In genomic region chr2:43086451-43087221, GRCh38 we compare ENCODE assay signal across 10 cellular contexts.
DNase-seq lines count a peak whose midpoint lies in the region; ATAC-seq and TF ChIP-seq lines count a peak whose summit lies in the region.
"Had no signal": no experiment of that assay in that cellular context is flagged by ENCODE, and none has a peak within 500 bp of the region (broad histone marks: within the 10 kb centered on the region; RNA-seq: fewer than 3 reads in every experiment).

No MANE protein-coding gene starts in this region.

- intact Hi-C loops in PC-3 (cut with micrococcal nuclease) = no loop called here

- H3K27ac ChIP-seq in PC-3 (ENCODE audit: low read length) = peak overlapping the region; percentile 82
- H3K27ac ChIP-seq in esophagus (ENCODE audit: low read depth in 2 of 2, low read length in 1 of 2) = peak overlapping the region; percentile 84 to 96
- H3K27ac ChIP-seq: KMS-11 had no signal

- H3K27ac Mint-ChIP-seq in stimulated activated naive B cell treated with anti-CD40 and anti-IgM and Interleukin-4, amounts not matched to agents 10 μg/mL and 1 μg/mL and 100 μg/mL, for 72 hours = no peak overlapping the region
- H3K27ac Mint-ChIP-seq: activated naive CD8-positive, alpha-beta T cell treated with anti-CD3 and anti-CD28 coated beads for 36 hours had no signal

- H3K9me2 ChIP-seq in PC-3 (replicated peaks; ENCODE audit: low read length) = no peaks in the 10 kb centered on the region

- H3K79me2 ChIP-seq in PC-3 (ENCODE audit: low read length) = no peaks in the 10 kb centered on the region

- POLR2A ChIA-PET in PC-3 (lab: Charles Lee; ENCODE audit: unreplicated experiment) = interaction anchor here (0.6 kb wide), 1 partner anchor 261 kb away, joined by 3 read pairs; no protein-coding TSS in a partner anchor

- no peak for TF ChIP-seq CTCF in PC-3 (conservative IDR thresholded peaks at IDR 0.05; ENCODE audit: low read depth, low read length)
- TF ChIP-seq CTCF in BE2C (IDR thresholded peaks at IDR 0.05; ENCODE audit: low read depth, low read length) = no peak

- ATAC-seq in PC-3 = peak; percentile 88
- no peak for ATAC-seq in GM21717 (IDR thresholded peaks at IDR 0.05; ENCODE audit: unreplicated experiment)
- no peak for ATAC-seq in stimulated activated naive B cell treated with anti-CD40 and anti-IgM and Interleukin-4, amounts not matched to agents 10 μg/mL and 1 μg/mL and 100 μg/mL, for 72 hours (replicated peaks)

- no peaks in the 10 kb centered on the region for H3K36me3 ChIP-seq in PC-3 (ENCODE audit: low read depth, low read length)
- no peaks in the 10 kb centered on the region for H3K36me3 ChIP-seq in esophagus (ENCODE audit: control insufficient read depth in 2 of 2, insufficient read depth in 2 of 2, low read length in 1 of 2)
- no peaks in the 10 kb centered on the region for H3K36me3 ChIP-seq in mucosa of stomach (ENCODE audit: control insufficient read depth, insufficient read depth, low read length)
- H3K36me3 ChIP-seq in BE2C = no peaks in the 10 kb centered on the region

- peak overlapping the region; percentile 7; the same call in 1 of the 2 replicates for H2AFZ ChIP-seq in PC-3 (ENCODE audit: low read length)

- DNase-seq in 8988T (peak; percentile 85), PC-3 (peak; percentile 97), BE2C (no peak)
- no peak for DNase-seq in effector CD4-positive, alpha-beta T cell
- no peak for DNase-seq in stimulated activated naive B cell treated with anti-CD40 and anti-IgM and Interleukin-4, amounts not matched to agents 10 μg/mL and 1 μg/mL and 100 μg/mL, for 72 hours
- DNase-seq: activated naive CD8-positive, alpha-beta T cell treated with anti-CD3 and anti-CD28 coated beads for 36 hours had no signal

- no peaks in the 10 kb centered on the region for H3K27me3 Mint-ChIP-seq in stimulated activated naive B cell treated with anti-CD40 and anti-IgM and Interleukin-4, amounts not matched to agents 10 μg/mL and 1 μg/mL and 100 μg/mL, for 72 hours
- H3K27me3 Mint-ChIP-seq: activated naive CD8-positive, alpha-beta T cell treated with anti-CD3 and anti-CD28 coated beads for 36 hours had no signal

- H3K4me1 ChIP-seq in PC-3 (ENCODE audit: insufficient read depth, low read length) = peaks cover 62% of the 10 kb centered on the region
- peaks cover 18 to 30% of the 10 kb centered on the region in 2 donors for H3K4me1 ChIP-seq in esophagus (ENCODE audit: control insufficient read depth in 2 of 2, insufficient read depth in 2 of 2, low read length in 1 of 2)
- peaks cover 45% of the 10 kb centered on the region for H3K4me1 ChIP-seq in mucosa of stomach (ENCODE audit: control insufficient read depth, insufficient read depth, low read length)
- H3K4me1 ChIP-seq in BE2C = peaks cover 38% of the 10 kb centered on the region

- WGBS in esophagus, 2 donors = 18 to 47% methylated on average over 14 of the region's 14 CpGs

- H3K9me3 ChIP-seq in PC-3 (ENCODE audit: low read length) (no peaks in the 10 kb centered on the region), esophagus (ENCODE audit: control insufficient read depth in 2 of 2, insufficient read depth in 1 of 2, low read depth in 1 of 2, low read length in 1 of 2) (no peaks in the 10 kb centered on the region), mucosa of stomach (ENCODE audit: control insufficient read depth, low read length) (no peaks in the 10 kb centered on the region), BE2C (no peaks in the 10 kb centered on the region; the same call in 1 of the 2 replicates)

- H3K4me3 Mint-ChIP-seq in stimulated activated naive B cell treated with anti-CD40 and anti-IgM and Interleukin-4, amounts not matched to agents 10 μg/mL and 1 μg/mL and 100 μg/mL, for 72 hours = no peak overlapping the region
- H3K4me3 Mint-ChIP-seq: activated naive CD8-positive, alpha-beta T cell treated with anti-CD3 and anti-CD28 coated beads for 36 hours had no signal

- H3K9me3 Mint-ChIP-seq in stimulated activated naive B cell treated with anti-CD40 and anti-IgM and Interleukin-4, amounts not matched to agents 10 μg/mL and 1 μg/mL and 100 μg/mL, for 72 hours = peaks cover 5 to 7% of the 10 kb centered on the region in 2 donors

- no peaks in the 10 kb centered on the region for H3F3A ChIP-seq in PC-3 (ENCODE audit: low read length, unreplicated experiment)

- no TSS peak for BruUV-seq in PC-3 (replicated peaks; lab: Mats Ljungman, UMichigan)

- H3K27me3 ChIP-seq in PC-3 (ENCODE audit: low read length) = no peaks in the 10 kb centered on the region
- no peaks in the 10 kb centered on the region for H3K27me3 ChIP-seq in esophagus (ENCODE audit: control insufficient read depth in 1 of 2, insufficient read depth in 2 of 2, low read length in 2 of 2)
- no peaks in the 10 kb centered on the region for H3K27me3 ChIP-seq in mucosa of stomach (ENCODE audit: control insufficient read depth, insufficient read depth, low read length)
- no peaks in the 10 kb centered on the region for H3K27me3 ChIP-seq in BE2C

- peaks cover 5% of the 10 kb centered on the region in 2 donors for H3K36me3 Mint-ChIP-seq in stimulated activated naive B cell treated with anti-CD40 and anti-IgM and Interleukin-4, amounts not matched to agents 10 μg/mL and 1 μg/mL and 100 μg/mL, for 72 hours

- peak overlapping the region; percentile 32 for H3K4me2 ChIP-seq in PC-3 (ENCODE audit: low read length)
- H3K4me2 ChIP-seq: KMS-11 had no signal

- H3K9ac ChIP-seq in PC-3 (ENCODE audit: low read length) = peak overlapping the region; percentile 38
- H3K9ac ChIP-seq in mucosa of stomach (ENCODE audit: low read length) = peak overlapping the region; percentile 6
- H3K9ac ChIP-seq: KMS-11 had no signal

- peaks cover 4 to 6% of the 10 kb centered on the region in 2 donors for H3K4me1 Mint-ChIP-seq in stimulated activated naive B cell treated with anti-CD40 and anti-IgM and Interleukin-4, amounts not matched to agents 10 μg/mL and 1 μg/mL and 100 μg/mL, for 72 hours

- CTCF ChIA-PET in PC-3 (lab: Charles Lee) = no interaction called here

- no peak overlapping the region for H3K4me3 ChIP-seq in PC-3 (ENCODE audit: low read length)
- H3K4me3 ChIP-seq in esophagus (ENCODE audit: low read depth in 1 of 2, low read length in 2 of 2) = no peak overlapping the region
- no peak overlapping the region for H3K4me3 ChIP-seq in mucosa of stomach (ENCODE audit: low read length)
- H3K4me3 ChIP-seq in BE2C (ENCODE audit: low read depth, low read length) = no peak overlapping the region

- no peaks in the 10 kb centered on the region for H4K20me1 ChIP-seq in PC-3 (ENCODE audit: low read length)

Comparison
In these comparisons a context has a peak if more than half of its experiments do, and no peak if none do; other contexts are left out.
1. DNase-seq: peak in 8988T (single experiment) and PC-3 (single experiment); none in effector CD4-positive, alpha-beta T cell (single experiment), stimulated activated naive B cell treated with anti-CD40 and anti-IgM and Interleukin-4, amounts not matched to agents 10 μg/mL and 1 μg/mL and 100 μg/mL, for 72 hours (single experiment) and BE2C (single experiment).